1 cellular context compared by ENCODE assay signal in genomic region chr1:25755475-25756125, GRCh38.
TF ChIP-seq lines count a peak whose summit lies in the region.

No MANE protein-coding gene starts in this region.

TF ChIP-seq in SK-N-SH, 30 proteins besides CTCF, POLR2A, EP300 and RAD21 (continued from another document):
- no peak for TF ChIP-seq NFIC (IDR thresholded peaks at IDR 0.05; ENCODE audit: borderline replicate concordance)
- no peak for TF ChIP-seq GATA2 (CRISPR knock-in tag; IDR thresholded peaks at IDR 0.05)
- no peak for TF ChIP-seq RXRA (IDR thresholded peaks at IDR 0.05; ENCODE audit: borderline replicate concordance, low read depth)
- TF ChIP-seq TEAD4 (IDR thresholded peaks at IDR 0.05; ENCODE audit: borderline replicate concordance, insufficient read depth) = no peak
- no peak for TF ChIP-seq ZBTB33 (IDR thresholded peaks at IDR 0.05; ENCODE audit: borderline replicate concordance, low read depth)
